12 cellular contexts compared by ENCODE assay signal in genomic region chr20:18754030-18754659, GRCh38. TPM values are rescaled to one million over a fixed set of nuclear protein-coding genes. Genes with fewer than 3 reads are reported as not detected.
A peak's percentile ranks its signal among the peaks of the same experiment; 100 is the strongest.
DNase-seq lines count a peak whose midpoint lies in the region; ATAC-seq, FAIRE-seq and TF ChIP-seq lines count a peak whose summit lies in the region.
"Had no signal": no experiment of that assay in that cellular context is flagged by ENCODE, and none has a peak within 500 bp of the region (broad histone marks: within the 10 kb centered on the region; RNA-seq: fewer than 3 reads in every experiment).

No MANE protein-coding gene starts in this region.

- no peak overlapping the region for H3K4me3 ChIP-seq in astrocyte of the spinal cord (ENCODE audit: low read depth, low read length)
- H3K4me3 ChIP-seq: adrenal gland had no signal

- H3K9me3 Mint-ChIP-seq in mesothelial cell of epicardium, result peaks cover 10% of the 10 kb centered on the region

- peak; percentile 80 for FAIRE-seq in GM12892 (lab: Jason Lieb, UNC)
- no peak for FAIRE-seq in urothelium cell line (lab: Jason Lieb, UNC)

- in situ Hi-C loops in astrocyte of the spinal cord (cut with HindIII; ENCODE audit: low sequenced_read_pairs), result no loop called here

- H3K4me3 Mint-ChIP-seq in mesothelial cell of epicardium, result no peak overlapping the region
- H3K4me3 Mint-ChIP-seq: neural crest cell had no signal

- no peaks in the 10 kb centered on the region for H3K36me3 Mint-ChIP-seq in mesothelial cell of epicardium

- TF ChIP-seq POLR2A in GM12892 (IDR thresholded peaks at IDR 0.05; ENCODE audit: low read depth, low read length), result no peak

- no peaks in the 10 kb centered on the region for H3K27me3 Mint-ChIP-seq in mesothelial cell of epicardium (ENCODE audit: low read depth)

- ATAC-seq in HG03097 (IDR thresholded peaks at IDR 0.05; ENCODE audit: low FRiP score, unreplicated experiment), result peak; percentile 99
- ATAC-seq: foreskin keratinocyte had no signal

- H3K27ac Mint-ChIP-seq in mesothelial cell of epicardium, result no peak overlapping the region

- TF ChIP-seq CTCF in GM20000 (IDR thresholded peaks at IDR 0.05; ENCODE audit: extremely low read depth, missing control alignments), result no peak
- no peak for TF ChIP-seq CTCF in astrocyte of the spinal cord (IDR thresholded peaks at IDR 0.05; ENCODE audit: low read depth, low read length)
- TF ChIP-seq CTCF in mesothelial cell of epicardium (IDR thresholded peaks at IDR 0.05; ENCODE audit: unreplicated experiment), result no peak

- H3K4me1 Mint-ChIP-seq in mesothelial cell of epicardium, result no peaks in the 10 kb centered on the region

- DNase-seq in GM12892 (ENCODE audit: insufficient read length) (peak; percentile 34), GM20000 (ENCODE audit: low spot score) (peak; percentile 72), astrocyte of the spinal cord (ENCODE audit: low read depth, low spot score) (peak; percentile 29), SIG-M5 treated with dmso at 0.1 percent for 504 hours (lab: John Stamatoyannopoulos, UW; ENCODE audit: unreplicated experiment) (no peak), mesothelial cell of epicardium (ENCODE audit: low spot score in 2 of 2, unreplicated experiment in 2 of 2) (no peak), urothelium cell line (ENCODE audit: low spot score) (no peak)
- no peak for DNase-seq in stimulated activated naive CD4-positive, alpha-beta T cell (lab: John Stamatoyannopoulos, UW)
- DNase-seq: adrenal gland, foreskin keratinocyte had no signal

RNA-seq across cellular contexts. Expression of gene SCP2D1, which starts 59.4 kb away (rescaled TPM):
- not detected for polyA plus RNA-seq in GM12892 (2012; ENCODE audit: missing spikeins)
- total RNA-seq in mesothelial cell of epicardium, result not detected in 3 replicates
- total RNA-seq: adrenal gland, foreskin keratinocyte, NCI-H460, neural crest cell had no signal
- polyA plus RNA-seq: adrenal gland, foreskin keratinocyte had no signal

Comparison
In these comparisons a context has a peak if more than half of its experiments do, and no peak if none do; other contexts are left out.
1. DNase-seq: peak in GM12892 (single experiment), GM20000 (single experiment) and astrocyte of the spinal cord (single experiment); none in SIG-M5 treated with dmso at 0.1 percent for 504 hours (single experiment), stimulated activated naive CD4-positive, alpha-beta T cell (0 of 6), mesothelial cell of epicardium (0 of 2) and urothelium cell line (single experiment).